Comparison of ENCODE assay signal across 28 cellular contexts in genomic region chr1:35460796-35461195, GRCh38.
"Had no signal": no experiment of that assay in that cellular context is flagged by ENCODE, and none has a peak within 500 bp of the region (broad histone marks: within the 10 kb centered on the region; RNA-seq: fewer than 3 reads in every experiment).

No MANE protein-coding gene starts in this region.

- H3K79me2 ChIP-seq: parathyroid adenoma had no signal

- H3K4me3 ChIP-seq: left lung, lower lobe of right lung, mucosa of descending colon, neural progenitor cell, right atrium auricular region, skin epidermis, stomach, testis, thyroid gland, transverse colon, upper lobe of left lung, vagina had no signal

- DNase-seq: hippocampal formation; kidney; left colon; left lung; lower lobe of right lung; midbrain; mucosa of descending colon; naive thymus-derived CD4-positive, alpha-beta T cell; nephron progenitor cell; occipital lobe; stimulated activated CD4-positive, alpha-beta T cell treated with anti-CD3 and anti-CD28 coated beads, Interleukin-12 subunit alpha, Interleukin-12 subunit beta, amount 100 ng/mL, for 4 hours; stimulated activated CD4-positive, alpha-beta T cell treated with anti-CD3 and anti-CD28 coated beads, Interleukin-15, amount 100 ng/mL, for 24 hours; stimulated activated CD4-positive, alpha-beta T cell treated with anti-CD3 and anti-CD28 coated beads, Interleukin-2, amount 100 ng/mL, for 24 hours; stimulated activated CD4-positive, alpha-beta T cell treated with anti-CD3 and anti-CD28 coated beads, Interleukin-4, amount 100 ng/mL, for 1 hour; stimulated activated naive B cell treated with anti-CD40 and anti-IgM and Interleukin-4, amounts not matched to agents 10 μg/mL and 1 μg/mL and 100 μg/mL, for 72 hours; stimulated activated naive CD8-positive, alpha-beta T cell treated with anti-CD3 and anti-CD28 coated beads, Interleukin-15, Interleukin-2, amounts not matched to agents 100 U/mL and 50 U/mL, for 24 hours; stomach; testis; thyroid gland; transverse colon; upper lobe of left lung had no signal

- H3K27ac Mint-ChIP-seq: nephron progenitor cell; neural progenitor cell; stimulated activated naive B cell treated with anti-CD40 and anti-IgM and Interleukin-4, amounts not matched to agents 10 μg/mL and 1 μg/mL and 100 μg/mL, for 72 hours had no signal

- H3K4me2 ChIP-seq: neural progenitor cell had no signal

- ATAC-seq: left colon; left lung; lower lobe of right lung; mucosa of descending colon; naive thymus-derived CD4-positive, alpha-beta T cell; sciatic nerve; stimulated activated naive B cell treated with anti-CD40 and anti-IgM and Interleukin-4, amounts not matched to agents 10 μg/mL and 1 μg/mL and 100 μg/mL, for 72 hours; stimulated activated naive CD8-positive, alpha-beta T cell treated with anti-CD3 and anti-CD28 coated beads, Interleukin-15, Interleukin-2, amounts not matched to agents 100 U/mL and 50 U/mL, for 24 hours had no signal

- H3K9me3 ChIP-seq: lower lobe of right lung, mucosa of descending colon, neutrophil, right atrium auricular region, testis, thyroid gland, transverse colon, upper lobe of left lung, vagina had no signal

- H3K27me3 ChIP-seq: left lung, neural progenitor cell, neutrophil, right atrium auricular region, stomach, testis, thyroid gland, transverse colon, upper lobe of left lung, vagina had no signal

- H3K4me1 Mint-ChIP-seq: nephron progenitor cell, neural progenitor cell had no signal

- H3K4me3 Mint-ChIP-seq: naive thymus-derived CD4-positive, alpha-beta T cell; nephron progenitor cell; neural progenitor cell; stimulated activated naive B cell treated with anti-CD40 and anti-IgM and Interleukin-4, amounts not matched to agents 10 μg/mL and 1 μg/mL and 100 μg/mL, for 72 hours had no signal

- H3K4me1 ChIP-seq: left lung, lower lobe of right lung, neural progenitor cell, parathyroid adenoma, right atrium auricular region, stomach, testis, thyroid gland, transverse colon, upper lobe of left lung, vagina had no signal

- H2AFZ ChIP-seq: neural progenitor cell, parathyroid adenoma had no signal

- H3K9ac ChIP-seq: neural progenitor cell, parathyroid adenoma had no signal

- H3K27ac ChIP-seq: left lung, lower lobe of right lung, neural progenitor cell, neutrophil, parathyroid adenoma, right atrium auricular region, skin epidermis, stomach, testis, thyroid gland, transverse colon, upper lobe of left lung, vagina had no signal

- FAIRE-seq: kidney had no signal

- H3K27me3 Mint-ChIP-seq: naive thymus-derived CD4-positive, alpha-beta T cell; stimulated activated naive B cell treated with anti-CD40 and anti-IgM and Interleukin-4, amounts not matched to agents 10 μg/mL and 1 μg/mL and 100 μg/mL, for 72 hours had no signal
